10 cellular contexts compared by ENCODE assay signal in genomic region chr6:30480536-30481156, GRCh38. TPM values are rescaled to one million over a fixed set of nuclear protein-coding genes. Genes with fewer than 3 reads are reported as not detected.
DNase-seq lines count a peak whose midpoint lies in the region; ATAC-seq and TF ChIP-seq lines count a peak whose summit lies in the region.
"Had no signal": no experiment of that assay in that cellular context is flagged by ENCODE, and none has a peak within 500 bp of the region (broad histone marks: within the 10 kb centered on the region; RNA-seq: fewer than 3 reads in every experiment).

No MANE protein-coding gene starts in this region.

- peak; percentile 21 for ATAC-seq in left colon
- no peak for ATAC-seq in GM19455 (IDR thresholded peaks at IDR 0.05; ENCODE audit: unreplicated experiment)
- ATAC-seq in GM21825 (IDR thresholded peaks at IDR 0.05; ENCODE audit: unreplicated experiment): no peak

- no peak for TF ChIP-seq CTCF in Loucy (conservative IDR thresholded peaks at IDR 0.05; ENCODE audit: low read length)

- no peaks in the 10 kb centered on the region for H3K9me2 ChIP-seq in Loucy (replicated peaks; ENCODE audit: low read depth, low read length)

- intact Hi-C loops in left colon (cut with DNase I, micrococcal nuclease): loop anchor here (5.0 to 10.0 kb wide), 2 partner anchors 52 to 64 kb away; no protein-coding TSS in a partner anchor

- H3K79me2 ChIP-seq in Loucy (ENCODE audit: insufficient read depth, low read length): no peaks in the 10 kb centered on the region

- H3K4me1 ChIP-seq in Loucy (ENCODE audit: insufficient read depth, low read length, poor library complexity, severe bottlenecking): peaks cover 13% of the 10 kb centered on the region

- no peaks in the 10 kb centered on the region for H3K36me3 ChIP-seq in Loucy (ENCODE audit: insufficient read depth, low read length)
- H3K36me3 ChIP-seq: gastroesophageal sphincter, neutrophil had no signal

- peak overlapping the region; percentile 22 for H3K4me2 ChIP-seq in Loucy (ENCODE audit: low read depth, low read length, poor library complexity, severe bottlenecking)

- H3K4me3 ChIP-seq in Loucy (ENCODE audit: low read length, poor library complexity, severe bottlenecking): no peak overlapping the region
- H3K4me3 ChIP-seq: gastroesophageal sphincter had no signal

- H3K9ac ChIP-seq in Loucy (ENCODE audit: low read depth, low read length, poor library complexity, severe bottlenecking): no peak overlapping the region

- H3K9me3 ChIP-seq in Loucy (ENCODE audit: insufficient read depth, low read depth, low read length): no peaks in the 10 kb centered on the region
- H3K9me3 ChIP-seq: gastroesophageal sphincter, neutrophil had no signal

- H3F3A ChIP-seq in Loucy (ENCODE audit: low read depth): peaks cover 3% of the 10 kb centered on the region; the same call in 1 of the 2 replicates

- DNase-seq in DMS114 treated with DMSO at 0.1 percent for 48 hours (lab: John Stamatoyannopoulos, UW; ENCODE audit: unreplicated experiment): peak; percentile 62
- peak; percentile 68 for DNase-seq in activated CD8-positive, alpha-beta memory T cell treated with anti-CD3 and anti-CD28 coated beads, Interleukin-2, amount 50 U/mL, for 48 hours
- DNase-seq in left colon: no peak
- DNase-seq in globus pallidus (ENCODE audit: low spot score): no peak
- DNase-seq in NCI-H1417 (lab: John Stamatoyannopoulos, UW): no peak

- H4K20me1 ChIP-seq in Loucy (ENCODE audit: insufficient read depth, low read length, poor library complexity, severe bottlenecking): no peaks in the 10 kb centered on the region

- peaks cover 20% of the 10 kb centered on the region for H3K27me3 ChIP-seq in Loucy (ENCODE audit: insufficient read depth, low read length, poor library complexity, severe bottlenecking)

- H2AFZ ChIP-seq in Loucy (ENCODE audit: low read length): no peak overlapping the region

RNA-seq across cellular contexts. Expression of gene HLA-E, which starts 8.7 kb away (rescaled TPM):
- total RNA-seq in left colon: 100 to 1,000 TPM; 332 to 370 TPM

Comparison
In these comparisons a context has a peak if more than half of its experiments do, and no peak if none do; other contexts are left out.
1. DNase-seq: peak in DMS114 treated with DMSO at 0.1 percent for 48 hours (single experiment) and activated CD8-positive, alpha-beta memory T cell treated with anti-CD3 and anti-CD28 coated beads, Interleukin-2, amount 50 U/mL, for 48 hours (single experiment); none in left colon (0 of 2), globus pallidus (single experiment) and NCI-H1417 (0 of 3).